ENCODE assay signal across 16 cellular contexts in genomic region chr10:17730667-17731066, GRCh38. TPM values are rescaled to one million over a fixed set of nuclear protein-coding genes. Genes with fewer than 3 reads are reported as not detected.
DNase-seq lines count a peak whose midpoint lies in the region; ATAC-seq and TF ChIP-seq lines count a peak whose summit lies in the region.
"Had no signal": no experiment of that assay in that cellular context is flagged by ENCODE, and none has a peak within 500 bp of the region (broad histone marks: within the 10 kb centered on the region; RNA-seq: fewer than 3 reads in every experiment).

No MANE protein-coding gene starts in this region.

- H3K36me3 Mint-ChIP-seq in activated T-cell treated with anti-CD3 and anti-CD28 coated beads, Interleukin-2, amount 50 U/mL, for 24 hours (ENCODE audit: low read depth): no peaks in the 10 kb centered on the region

- no peak overlapping the region for H3K4me3 ChIP-seq in gastrocnemius medialis
- H3K4me3 ChIP-seq: HAP-1 had no signal

- H3K4me1 ChIP-seq in gastrocnemius medialis: peaks cover 27 to 28% of the 10 kb centered on the region in 2 donors
- H3K4me1 ChIP-seq: HAP-1 had no signal

- H3K27ac ChIP-seq in gastrocnemius medialis: peak overlapping the region in 2 of 4 donors; percentile 32 to 40

- no peaks in the 10 kb centered on the region for H3K27me3 ChIP-seq in gastrocnemius medialis

- H3K27me3 Mint-ChIP-seq in activated T-cell treated with anti-CD3 and anti-CD28 coated beads, Interleukin-2, amount 50 U/mL, for 24 hours: no peaks in the 10 kb centered on the region

- in situ Hi-C loops in gastrocnemius medialis (cut with MboI; ENCODE audit: low sequenced_read_pairs in 4 of 4): no loop called here

- H3K9me3 Mint-ChIP-seq in activated T-cell treated with anti-CD3 and anti-CD28 coated beads, Interleukin-2, amount 50 U/mL, for 24 hours: no peaks in the 10 kb centered on the region

- no peak for TF ChIP-seq POLR2A in gastrocnemius medialis (IDR thresholded peaks at IDR 0.05)

- intact Hi-C loops in left cardiac atrium (cut with DNase I): no loop called here
- intact Hi-C loops in gastrocnemius medialis (cut with DNase I; ENCODE audit: low total_unique reads): no loop called here

- ATAC-seq in left cardiac atrium (peak; percentile 59 to 67), gastrocnemius medialis (peak; percentile 68 to 70), HG03097 (IDR thresholded peaks at IDR 0.05; ENCODE audit: low FRiP score, unreplicated experiment) (no peak)
- ATAC-seq: SK-N-SH treated with all-trans-retinoic acid at 6 μM for 48 hours had no signal

- DNase-seq in GM03348 (ENCODE audit: low spot score) (peak; percentile 42), astrocyte of the hippocampus (ENCODE audit: low read depth, low spot score) (peak; percentile 66), left cardiac atrium (no peak), gastrocnemius medialis (peak; percentile 27 to 58), AML-193 (lab: John Stamatoyannopoulos, UW) (no peak)
- no peak for DNase-seq in activated T-cell treated with anti-CD3 and anti-CD28 coated beads, Interleukin-2, amount 50 U/mL, for 24 hours
- DNase-seq: DMS79 treated with DMSO at 0.1 percent for 48 hours, NCI-H1105 treated with DMSO at 0.1 percent for 48 hours, NCI-H1694 treated with DMSO at 0.1 percent for 48 hours, NCI-H510A treated with DMSO at 0.1 percent for 48 hours, NCI-H774, SIG-M5 had no signal

- H3K36me3 ChIP-seq in gastrocnemius medialis: no peaks in the 10 kb centered on the region
- H3K36me3 ChIP-seq: HAP-1 had no signal

- no peaks in the 10 kb centered on the region for H3K9me3 ChIP-seq in gastrocnemius medialis
- H3K9me3 ChIP-seq: HAP-1 had no signal

- TF ChIP-seq CTCF in gastrocnemius medialis (IDR thresholded peaks at IDR 0.05 in 4 of 5, conservative IDR thresholded peaks at IDR 0.05 in 1 of 5): no peak

- no peaks in the 10 kb centered on the region for H3K4me1 Mint-ChIP-seq in activated T-cell treated with anti-CD3 and anti-CD28 coated beads, Interleukin-2, amount 50 U/mL, for 24 hours (ENCODE audit: low read depth)

- no peak overlapping the region for H3K27ac Mint-ChIP-seq in activated T-cell treated with anti-CD3 and anti-CD28 coated beads, Interleukin-2, amount 50 U/mL, for 24 hours

- no peak overlapping the region for H3K4me3 Mint-ChIP-seq in activated T-cell treated with anti-CD3 and anti-CD28 coated beads, Interleukin-2, amount 50 U/mL, for 24 hours

RNA-seq across cellular contexts. Expression of gene TMEM236, which starts 21.3 kb away (rescaled TPM):
- under 1 TPM; 0.71 to 0.94 TPM for total RNA-seq in left cardiac atrium
- under 1 TPM; 0.27 to 0.98 (median 0.64) TPM for total RNA-seq in gastrocnemius medialis
- total RNA-seq: OCI-LY7 had no signal

Comparison
In these comparisons a context has a peak if more than half of its experiments do, and no peak if none do; other contexts are left out.
1. DNase-seq: peak in GM03348 (single experiment), astrocyte of the hippocampus (single experiment) and gastrocnemius medialis (2 of 2); none in left cardiac atrium (single experiment), activated T-cell treated with anti-CD3 and anti-CD28 coated beads, Interleukin-2, amount 50 U/mL, for 24 hours (single experiment) and AML-193 (0 of 2).